Comparison of ENCODE assay signal across 1 cellular context in genomic region chr22:17036842-17037711, GRCh38.
TF ChIP-seq lines count a peak whose summit lies in the region.

No MANE protein-coding gene starts in this region.

TF ChIP-seq in HCT116, 20 proteins besides CTCF, POLR2A, EP300 and RAD21:
- TF ChIP-seq ZFX (IDR thresholded peaks at IDR 0.05) = peak; percentile 83
